ENCODE assay signal across 19 cellular contexts in the genomic region with DNA sequence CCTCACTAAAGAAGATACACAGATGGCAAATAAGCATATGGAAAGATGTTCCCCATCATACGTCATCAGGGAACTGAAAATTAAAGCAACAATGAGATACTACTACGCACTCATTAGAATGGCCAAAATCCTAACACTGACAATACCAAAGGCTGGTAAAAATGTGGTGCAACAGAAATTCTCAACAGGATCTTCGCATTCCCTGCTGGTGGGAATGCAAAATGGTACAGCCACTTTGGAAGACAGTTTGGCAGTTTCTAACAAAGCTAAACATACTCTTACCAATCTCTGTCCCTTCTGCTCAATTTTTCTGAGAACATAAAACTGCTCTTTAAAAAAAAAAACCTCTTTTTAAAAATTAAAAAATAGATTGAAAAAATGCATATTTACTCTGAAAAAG.
"Had no signal": no experiment of that assay in that cellular context is flagged by ENCODE, and none has a peak within 500 bp of the region (broad histone marks: within the 10 kb centered on the region; RNA-seq: fewer than 3 reads in every experiment).

No MANE protein-coding gene starts in this region.

- H3K9me3 ChIP-seq: left ventricle myocardium inferior, lower lobe of right lung, neutrophil had no signal

- H3K4me2 ChIP-seq: hepatocyte, smooth muscle cell had no signal

- H3K36me3 ChIP-seq: left ventricle myocardium inferior, lower lobe of right lung, neutrophil had no signal

- H3K79me2 ChIP-seq: hepatocyte had no signal

- ATAC-seq: foreskin keratinocyte, left cardiac atrium, lower lobe of right lung had no signal

- H3K4me3 Mint-ChIP-seq: memory B cell, naive B cell, nephron had no signal

- H3K4me1 ChIP-seq: foreskin keratinocyte, left ventricle myocardium inferior, lower lobe of right lung had no signal

- FAIRE-seq: urothelium cell line had no signal

- H3K4me1 Mint-ChIP-seq: memory B cell, naive B cell, nephron had no signal

- H3K9me3 Mint-ChIP-seq: memory B cell, naive B cell, nephron had no signal

- H2AFZ ChIP-seq: hepatocyte had no signal

- H3K36me3 Mint-ChIP-seq: memory B cell, naive B cell had no signal

- H3K27me3 ChIP-seq: foreskin keratinocyte, hepatocyte, neutrophil had no signal

- DNase-seq: effector memory CD4-positive, alpha-beta T cell; foreskin keratinocyte; head of caudate nucleus; kidney; left cardiac atrium; left ventricle myocardium inferior; lower lobe of right lung; midbrain; naive B cell; posterior cingulate gyrus; stimulated activated CD4-positive, alpha-beta T cell treated with anti-CD3 and anti-CD28 coated beads, Interleukin-2, amount 100 ng/mL, for 48 hours; stimulated activated naive CD4-positive, alpha-beta T cell treated with Interleukin-2 at 50 U/mL for 16 hours had no signal

- H3K27ac Mint-ChIP-seq: memory B cell, naive B cell, nephron had no signal

- H3K4me3 ChIP-seq: hepatocyte, left ventricle myocardium inferior, lower lobe of right lung, smooth muscle cell had no signal

- H3K27ac ChIP-seq: epithelial cell of prostate, foreskin keratinocyte, hepatocyte, left ventricle myocardium inferior, lower lobe of right lung, neutrophil had no signal

- H3K27me3 Mint-ChIP-seq: naive B cell had no signal
